1 cellular context compared by ENCODE assay signal in genomic region chrX:87337267-87337666, GRCh38.
TF ChIP-seq lines count a peak whose summit lies in the region.

No MANE protein-coding gene starts in this region.

TF ChIP-seq in GM23338, 12 proteins besides CTCF, POLR2A, EP300 and RAD21 (continued from another document):
- TF ChIP-seq ZNF462 (CRISPR knock-in tag; IDR thresholded peaks at IDR 0.05) (no peak), EZH2phosphoT487 (IDR thresholded peaks at IDR 0.05; ENCODE audit: unreplicated experiment) (no peak), CREB1 (CRISPR knock-in tag; IDR thresholded peaks at IDR 0.05; ENCODE audit: low read depth) (no peak)
